ENCODE assay signal across 8 cellular contexts in the genomic region with DNA sequence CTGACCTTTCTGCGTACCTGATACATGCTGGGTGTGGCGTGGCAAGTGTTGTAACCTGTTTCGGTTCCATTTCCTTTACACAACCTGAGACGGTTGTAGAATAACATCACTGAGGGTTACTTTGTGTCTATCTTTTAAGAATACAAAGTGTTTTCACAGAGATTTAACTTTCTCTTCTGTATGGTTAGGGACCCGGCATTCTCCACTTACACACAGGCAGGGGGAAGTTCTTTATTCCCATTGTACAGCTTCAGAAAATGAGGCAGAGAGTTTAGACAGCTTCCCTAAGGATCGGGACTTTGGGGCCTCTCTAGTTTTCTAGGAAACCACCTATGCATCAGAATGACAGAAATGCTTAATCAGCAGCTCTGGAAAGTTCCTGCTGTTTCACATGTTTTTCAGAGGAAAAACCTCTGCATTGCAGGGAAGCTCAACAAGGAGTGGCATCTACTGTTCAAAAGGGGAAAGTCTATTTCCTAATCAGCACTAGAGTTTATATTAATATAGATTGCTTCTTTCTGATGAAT. TPM values are rescaled to one million over a fixed set of nuclear protein-coding genes. Genes with fewer than 3 reads are reported as not detected.
A peak's percentile ranks its signal among the peaks of the same experiment; 100 is the strongest.
DNase-seq lines count a peak whose midpoint lies in the region; ATAC-seq lines count a peak whose summit lies in the region.

No MANE protein-coding gene starts in this region.

- peak overlapping the region; percentile 85 to 99 (median 98) for H3K27ac Mint-ChIP-seq in CD8-positive, alpha-beta memory T cell

- no peak for DNase-seq in CD8-positive, alpha-beta memory T cell
- DNase-seq in left colon (no peak), substantia nigra (lab: John Stamatoyannopoulos, UW) (peak in 2 of 49 donors; percentile 10 to 18), cerebellum (ENCODE audit: low spot score) (no peak), NCI-H524 treated with DMSO at 0.1 percent for 48 hours (lab: John Stamatoyannopoulos, UW) (no peak)

- CTCF ChIA-PET in CD8-positive, alpha-beta memory T cell (lab: Charles Lee), result interaction anchor here (1.5 to 2.4 kb wide), 4 partner anchors 30 to 49 kb away, joined by 5 to 6 read pairs (median 5); partner anchors contain the start of gene CAST

- no peaks in the 10 kb centered on the region for H3K27me3 ChIP-seq in CD8-positive, alpha-beta memory T cell (ENCODE audit: insufficient read depth, low read length, poor library complexity, severe bottlenecking)

- POLR2A ChIA-PET in CD8-positive, alpha-beta memory T cell (lab: Charles Lee), result interaction anchor here (0.6 to 3.8 kb wide), 2 partner anchors 41 to 480 kb away, joined by 3 to 20 read pairs; partner anchors contain the start of genes CAST and RIOK2

- H3K4me3 Mint-ChIP-seq in CD8-positive, alpha-beta memory T cell, result peak overlapping the region; percentile 81 to 96 (median 92)

- intact Hi-C loops in left colon (cut with DNase I, micrococcal nuclease), result no loop called here

- H3K4me3 ChIP-seq in CD8-positive, alpha-beta memory T cell (ENCODE audit: low read length), result peak overlapping the region; percentile 67

- no peaks in the 10 kb centered on the region for H3K27me3 Mint-ChIP-seq in CD8-positive, alpha-beta memory T cell

- 2 to 6% (median 5%) methylated on average over 6 of the region's 6 CpGs for WGBS in adipose tissue, 3 donors

- peaks cover 33 to 73% (median 52%) of the 10 kb centered on the region in 3 donors for H3K4me1 Mint-ChIP-seq in CD8-positive, alpha-beta memory T cell

- peak; percentile 89 for ATAC-seq in GM19395 (IDR thresholded peaks at IDR 0.05; ENCODE audit: unreplicated experiment)
- peak; percentile 73 for ATAC-seq in HG03439 (IDR thresholded peaks at IDR 0.05; ENCODE audit: unreplicated experiment)
- peak; percentile 90 for ATAC-seq in left colon

- H3K9me3 ChIP-seq in CD8-positive, alpha-beta memory T cell (ENCODE audit: low read length), result no peaks in the 10 kb centered on the region

- H3K27ac ChIP-seq in CD8-positive, alpha-beta memory T cell (ENCODE audit: low read depth, low read length), result peak overlapping the region; percentile 93
- peak overlapping the region; percentile 95 for H3K27ac ChIP-seq in adipose tissue (ENCODE audit: low read depth, low read length)
- H3K27ac ChIP-seq in substantia nigra (ENCODE audit: low read depth, low read length, poor library complexity, severe bottlenecking), result peak overlapping the region; percentile 81

- no peaks in the 10 kb centered on the region for H3K9me3 Mint-ChIP-seq in CD8-positive, alpha-beta memory T cell

- no peaks in the 10 kb centered on the region for H3K36me3 ChIP-seq in CD8-positive, alpha-beta memory T cell (ENCODE audit: insufficient read depth, low read length)

- H3K4me1 ChIP-seq in CD8-positive, alpha-beta memory T cell (ENCODE audit: insufficient read depth, low read length), result peaks cover 23% of the 10 kb centered on the region

- H3K36me3 Mint-ChIP-seq in CD8-positive, alpha-beta memory T cell, result peaks cover 0 to 18% (median 3%) of the 10 kb centered on the region in 3 donors

RNA-seq across cellular contexts. Expression of gene CAST, which starts 41.3 kb away (rescaled TPM):
- total RNA-seq in CD8-positive, alpha-beta memory T cell, result 100 to 1,000 TPM; 127 to 134 TPM
- polyA plus RNA-seq in CD8-positive, alpha-beta memory T cell, result 94.6 TPM
- 100 to 1,000 TPM in 2 of 3 donors, 10 to 100 TPM in 1; 45.3 to 178 (median 121) TPM for polyA plus RNA-seq in adipose tissue
- 100 to 1,000 TPM; 399 TPM for total RNA-seq in left colon
- total RNA-seq in cerebellum, result 26.0 TPM
